Comparison of ENCODE assay signal across 25 cellular contexts in the genomic region with DNA sequence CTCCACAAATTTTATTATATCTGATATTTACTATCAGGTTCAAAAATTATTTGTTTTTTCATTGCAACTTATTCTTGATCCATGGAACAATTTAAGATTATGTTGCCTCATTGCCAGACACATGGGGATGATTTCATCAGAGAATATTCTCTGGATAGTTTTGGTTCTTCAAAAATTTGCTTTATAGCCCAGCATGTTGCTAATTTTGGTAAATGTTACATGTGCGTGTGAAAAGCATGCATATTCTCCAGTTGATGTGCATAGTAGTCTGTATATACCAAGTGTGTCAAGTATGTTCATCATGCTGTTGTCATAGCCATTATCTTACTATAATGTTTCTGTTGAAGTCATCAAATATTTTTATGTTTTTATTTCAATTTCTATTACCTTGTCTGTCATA.
"Had no signal": no experiment of that assay in that cellular context is flagged by ENCODE, and none has a peak within 500 bp of the region (broad histone marks: within the 10 kb centered on the region; RNA-seq: fewer than 3 reads in every experiment).

No MANE protein-coding gene starts in this region.

- H3K36me3 ChIP-seq: cardiac muscle cell, pancreas, prostate gland, tibial nerve, WERI-Rb-1 had no signal

- H3K27me3 Mint-ChIP-seq: activated naive CD8-positive, alpha-beta T cell had no signal

- H3K4me3 Mint-ChIP-seq: activated naive CD8-positive, alpha-beta T cell; nephron progenitor cell; stimulated activated effector memory CD8-positive, alpha-beta T cell treated with anti-CD3 and anti-CD28 coated beads, Interleukin-12 subunit alpha, Interleukin-12 subunit beta, amount 100 ng/mL, for 72 hours had no signal

- ATAC-seq: activated CD4-positive, CD25-positive, alpha-beta regulatory T cell treated with anti-CD3 and anti-CD28 coated beads, Interleukin-2, amount 50 U/mL, for 24 hours; body of pancreas; left ventricle myocardium superior; pancreas; sciatic nerve; stimulated activated effector memory CD8-positive, alpha-beta T cell treated with anti-CD3 and anti-CD28 coated beads, Interleukin-12 subunit alpha, Interleukin-12 subunit beta, amount 100 ng/mL, for 72 hours had no signal

- H3K27ac ChIP-seq: body of pancreas, cardiac muscle cell, coronary artery, dorsolateral prefrontal cortex, pancreas, prostate gland, tibial nerve, WERI-Rb-1 had no signal

- H3K9me3 ChIP-seq: body of pancreas, pancreas, prostate gland, tibial nerve had no signal

- H3K27ac Mint-ChIP-seq: activated naive CD8-positive, alpha-beta T cell; stimulated activated effector memory CD8-positive, alpha-beta T cell treated with anti-CD3 and anti-CD28 coated beads, Interleukin-12 subunit alpha, Interleukin-12 subunit beta, amount 100 ng/mL, for 72 hours had no signal

- H3K36me3 Mint-ChIP-seq: activated naive CD8-positive, alpha-beta T cell; stimulated activated effector memory CD8-positive, alpha-beta T cell treated with anti-CD3 and anti-CD28 coated beads, Interleukin-12 subunit alpha, Interleukin-12 subunit beta, amount 100 ng/mL, for 72 hours had no signal

- H3K4me1 Mint-ChIP-seq: stimulated activated effector memory CD8-positive, alpha-beta T cell treated with anti-CD3 and anti-CD28 coated beads, Interleukin-12 subunit alpha, Interleukin-12 subunit beta, amount 100 ng/mL, for 72 hours had no signal

- DNase-seq: activated CD4-positive, alpha-beta T cell treated with anti-CD3 and anti-CD28 coated beads for 48 hours; activated CD4-positive, alpha-beta T cell treated with anti-CD3 and anti-CD28 coated beads, Interleukin-2, amount 50 U/mL, for 48 hours; activated CD8-positive, alpha-beta memory T cell treated with anti-CD3 and anti-CD28 coated beads for 24 hours; activated effector memory CD4-positive, alpha-beta T cell treated with Interleukin-2 at 50 U/mL for 16 hours; activated naive CD4-positive, alpha-beta T cell treated with Interleukin-2 at 50 U/mL for 16 hours; anterior cingulate cortex; body of pancreas; cerebellar nuclear complex; dorsolateral prefrontal cortex; effector memory CD4-positive, alpha-beta T cell; left ventricle myocardium superior; nephron progenitor cell; pancreas; retina; stimulated activated CD4-positive, alpha-beta T cell treated with anti-CD3 and anti-CD28 coated beads, Interleukin-4, amount 100 ng/mL, for 24 hours; WERI-Rb-1 had no signal

- H3K4me3 ChIP-seq: body of pancreas, cardiac muscle cell, coronary artery, dorsolateral prefrontal cortex, pancreas, prostate gland, skin epidermis, tibial nerve had no signal

- H3K4me1 ChIP-seq: body of pancreas, prostate gland, tibial nerve had no signal

- H3K9me3 Mint-ChIP-seq: stimulated activated effector memory CD8-positive, alpha-beta T cell treated with anti-CD3 and anti-CD28 coated beads, Interleukin-12 subunit alpha, Interleukin-12 subunit beta, amount 100 ng/mL, for 72 hours had no signal

- H3K27me3 ChIP-seq: body of pancreas, cardiac muscle cell, dorsolateral prefrontal cortex, pancreas, tibial nerve had no signal
